24 cellular contexts compared by ENCODE assay signal in genomic region chr18:45684341-45685115, GRCh38. TPM values are rescaled to one million over a fixed set of nuclear protein-coding genes. Genes with fewer than 3 reads are reported as not detected.
DNase-seq lines count a peak whose midpoint lies in the region; ATAC-seq, FAIRE-seq and TF ChIP-seq lines count a peak whose summit lies in the region.
"Had no signal": no experiment of that assay in that cellular context is flagged by ENCODE, and none has a peak within 500 bp of the region (broad histone marks: within the 10 kb centered on the region; RNA-seq: fewer than 3 reads in every experiment).

No MANE protein-coding gene starts in this region.

- no peaks in the 10 kb centered on the region for H3K36me3 ChIP-seq in CD4-positive, CD25-positive, alpha-beta regulatory T cell (ENCODE audit: control insufficient read depth, insufficient read depth, low read length)
- H3K36me3 ChIP-seq in GM23248 (ENCODE audit: low read depth) (no peaks in the 10 kb centered on the region), neutrophil (no peaks in the 10 kb centered on the region), pancreas (no peaks in the 10 kb centered on the region)
- H3K36me3 ChIP-seq: brain microvascular endothelial cell, esophagus squamous epithelium, heart right ventricle had no signal

- peak overlapping the region; percentile 55 for H3K4me2 ChIP-seq in GM23248 (ENCODE audit: unreplicated experiment)

- H3K27ac Mint-ChIP-seq in CD4-positive, CD25-positive, alpha-beta regulatory T cell = peak overlapping the region; percentile 71 to 97 (median 88)
- H3K27ac Mint-ChIP-seq: activated naive CD4-positive, alpha-beta T cell treated with anti-CD3 and anti-CD28 coated beads for 36 hours had no signal

- H3K27me3 Mint-ChIP-seq in CD4-positive, CD25-positive, alpha-beta regulatory T cell = peaks cover 14% of the 10 kb centered on the region

- no peaks in the 10 kb centered on the region for H3K9me3 ChIP-seq in CD4-positive, CD25-positive, alpha-beta regulatory T cell (ENCODE audit: control insufficient read depth in 2 of 2, low read length in 2 of 2)
- H3K9me3 ChIP-seq in GM23248 (ENCODE audit: low read depth) (no peaks in the 10 kb centered on the region), neutrophil (no peaks in the 10 kb centered on the region), pancreas (no peaks in the 10 kb centered on the region)
- H3K9me3 ChIP-seq: esophagus squamous epithelium, heart right ventricle had no signal

- FAIRE-seq in pancreas (lab: Jason Lieb, UNC) = no peak

- 0 out of 2 replicates have a peak overlapping the region, but pooled peaks have one; percentile 10 for H3K9ac ChIP-seq in GM23248

- H3K4me1 ChIP-seq in CD4-positive, CD25-positive, alpha-beta regulatory T cell (ENCODE audit: control insufficient read depth, insufficient read depth, low read length, poor library complexity, severe bottlenecking) = peaks cover 58% of the 10 kb centered on the region
- H3K4me1 ChIP-seq in GM23248 (ENCODE audit: insufficient read depth) (peaks cover 26% of the 10 kb centered on the region), neutrophil (ENCODE audit: control insufficient read depth in 1 of 2, insufficient read depth in 1 of 2, low read depth in 1 of 2, low read length in 1 of 2) (peaks cover 61 to 71% of the 10 kb centered on the region in 2 experiments), pancreas (no peaks in the 10 kb centered on the region)
- H3K4me1 ChIP-seq: esophagus squamous epithelium had no signal

- no peaks in the 10 kb centered on the region for H3K36me3 Mint-ChIP-seq in CD4-positive, CD25-positive, alpha-beta regulatory T cell

- H3K27ac ChIP-seq in CD4-positive, CD25-positive, alpha-beta regulatory T cell (ENCODE audit: insufficient read depth, low read length, poor library complexity, severe bottlenecking) = no peak overlapping the region
- peak overlapping the region; percentile 73 for H3K27ac ChIP-seq in GM23248
- peak overlapping the region; percentile 77 for H3K27ac ChIP-seq in neutrophil
- no peak overlapping the region for H3K27ac ChIP-seq in pancreas
- H3K27ac ChIP-seq: brain microvascular endothelial cell, C4-2B, dorsolateral prefrontal cortex, esophagus squamous epithelium, heart right ventricle, skin epidermis had no signal

- 34 to 41% methylated on average over 5 of the region's 5 CpGs for WGBS in GM23248 (ENCODE audit: low coverage in 1 of 2, low lambda C conversion rate in 2 of 2, missing lambda C conversion rate in 2 of 2), 2 experiments
- 49 to 59% methylated on average over 5 of the region's 5 CpGs for WGBS in pancreas, 2 donors

- no peaks in the 10 kb centered on the region for H3K9me2 ChIP-seq in GM23248 (ENCODE audit: insufficient read depth)

- no peak for ATAC-seq in CD4-positive, CD25-positive, alpha-beta regulatory T cell (ENCODE audit: low read depth in 2 of 2)
- ATAC-seq in HG03342 (IDR thresholded peaks at IDR 0.05; ENCODE audit: unreplicated experiment) (no peak), pancreas (no peak), GM19324 (IDR thresholded peaks at IDR 0.05; ENCODE audit: low FRiP score, unreplicated experiment) (no peak)
- ATAC-seq: heart right ventricle had no signal

- no peaks in the 10 kb centered on the region for H3K27me3 ChIP-seq in CD4-positive, CD25-positive, alpha-beta regulatory T cell (ENCODE audit: control insufficient read depth, insufficient read depth, low read length)
- H3K27me3 ChIP-seq in GM23248 (replicated peaks; ENCODE audit: insufficient read depth) = no peaks in the 10 kb centered on the region
- no peaks in the 10 kb centered on the region for H3K27me3 ChIP-seq in neutrophil
- no peaks in the 10 kb centered on the region for H3K27me3 ChIP-seq in pancreas
- H3K27me3 ChIP-seq: brain microvascular endothelial cell had no signal

- H3F3A ChIP-seq in GM23248 (ENCODE audit: insufficient read depth) = peaks cover 30% of the 10 kb centered on the region

- DNase-seq in CD4-positive, CD25-positive, alpha-beta regulatory T cell = peak in 1 of 3 donors; percentile 41
- DNase-seq in GM23248 (peak; percentile 86), choroid plexus epithelial cell (ENCODE audit: low read depth) (peak; percentile 32), pancreas (no peak)
- DNase-seq: activated CD4-positive, alpha-beta T cell treated with anti-CD3 and anti-CD28 coated beads for 48 hours; activated naive CD4-positive, alpha-beta T cell treated with anti-CD3 and anti-CD28 coated beads for 36 hours; brain microvascular endothelial cell; DMS79; dorsolateral prefrontal cortex; esophagus squamous epithelium; heart right ventricle; KG1; NCI-H2029; NCI-H446; NK-92 treated with Interleukin-12 subunit alpha and Interleukin-12 subunit beta, amount 100 ng/mL, for 24 hours; RPMI8226; stimulated activated CD4-positive, alpha-beta T cell treated with anti-CD3 and anti-CD28 coated beads, Interleukin-4, amount 100 ng/mL, for 1 hour; substantia nigra had no signal

- H2AFZ ChIP-seq in GM23248 = peak overlapping the region; percentile 13; the same call in 1 of the 2 replicates

- peak overlapping the region; percentile 15 for H3K4me3 ChIP-seq in CD4-positive, CD25-positive, alpha-beta regulatory T cell (ENCODE audit: low read depth, low read length)
- no peak overlapping the region for H3K4me3 ChIP-seq in GM23248
- no peak overlapping the region for H3K4me3 ChIP-seq in choroid plexus epithelial cell (ENCODE audit: low read depth, low read length)
- H3K4me3 ChIP-seq in neutrophil (ENCODE audit: low read depth in 1 of 2, low read length in 1 of 2) = no peak overlapping the region
- H3K4me3 ChIP-seq in pancreas = no peak overlapping the region
- H3K4me3 ChIP-seq: dorsolateral prefrontal cortex, esophagus squamous epithelium, heart right ventricle, lung, skin epidermis had no signal

- in situ Hi-C loops in GM23248 (cut with MboI) = no loop called here

- H3K4me3 Mint-ChIP-seq in CD4-positive, CD25-positive, alpha-beta regulatory T cell = peak overlapping the region in 3 of 4 donors; percentile 36 to 64 (median 49)
- H3K4me3 Mint-ChIP-seq: activated naive CD4-positive, alpha-beta T cell treated with anti-CD3 and anti-CD28 coated beads for 36 hours had no signal

- H3K9me3 Mint-ChIP-seq in CD4-positive, CD25-positive, alpha-beta regulatory T cell = no peaks in the 10 kb centered on the region
- H3K9me3 Mint-ChIP-seq: activated naive CD4-positive, alpha-beta T cell treated with anti-CD3 and anti-CD28 coated beads for 36 hours had no signal

- H3K4me1 Mint-ChIP-seq in CD4-positive, CD25-positive, alpha-beta regulatory T cell = peaks cover 17 to 89% (median 60%) of the 10 kb centered on the region in 4 donors

- no peaks in the 10 kb centered on the region for H3K79me2 ChIP-seq in GM23248 (ENCODE audit: insufficient read depth)

- no peak for TF ChIP-seq CTCF in choroid plexus epithelial cell (conservative IDR thresholded peaks at IDR 0.05; ENCODE audit: low read depth, low read length)
- TF ChIP-seq CTCF in neutrophil (IDR thresholded peaks at IDR 0.05) = no peak
- no peak for TF ChIP-seq CTCF in pancreas (IDR thresholded peaks at IDR 0.05)

- intact Hi-C loops in pancreas (cut with DNase I) = no loop called here

- no peaks in the 10 kb centered on the region for H4K20me1 ChIP-seq in GM23248 (ENCODE audit: insufficient read depth)

RNA-seq across cellular contexts. Expression of gene SLC14A1, which starts 39.5 kb away (rescaled TPM):
- 35.1 TPM for total RNA-seq in CD4-positive, CD25-positive, alpha-beta regulatory T cell
- 10 to 100 TPM in 2 of 4 donors, 1 to 10 TPM in 2; 7.8 to 16.3 (median 10.2) TPM for polyA plus RNA-seq in CD4-positive, CD25-positive, alpha-beta regulatory T cell
- 0.54 and 2.0 TPM in 2 replicates for total RNA-seq in GM23248 (2014; rRNA removed; shearing (Covaris generic))
- polyA plus RNA-seq in GM23248 (2016; fragmentation: Nextera tagmentation; extraction: Ambion mirVana) = 0.29 and 0.53 TPM in 2 replicates
- 1 to 10 TPM in 4 of 6 donors, under 1 TPM in 2; 0.79 to 1.9 (median 1.1) TPM for total RNA-seq in pancreas
- polyA plus RNA-seq in pancreas = 1 to 10 TPM in 1 of 2 donors, under 1 TPM in 1; 0.49 to 2.5 TPM

Comparison
In these comparisons a context has a peak if more than half of its experiments do, and no peak if none do; other contexts are left out.
1. DNase-seq: peak in GM23248 (single experiment) and choroid plexus epithelial cell (single experiment); none in pancreas (0 of 6).
2. H3K27ac ChIP-seq: peak in GM23248 (single experiment) and neutrophil (single experiment); none in CD4-positive, CD25-positive, alpha-beta regulatory T cell (single experiment) and pancreas (0 of 4).
3. RNA of gene SLC14A1, which starts 39.5 kb away (total RNA-seq): 35.1 TPM in CD4-positive, CD25-positive, alpha-beta regulatory T cell (single experiment); 0.79 to 1.9 TPM in pancreas and 0.54 to 2.0 TPM in GM23248; every median in the first group is over 10 times any median in the second.